13 cellular contexts compared by ENCODE assay signal in the genomic region with DNA sequence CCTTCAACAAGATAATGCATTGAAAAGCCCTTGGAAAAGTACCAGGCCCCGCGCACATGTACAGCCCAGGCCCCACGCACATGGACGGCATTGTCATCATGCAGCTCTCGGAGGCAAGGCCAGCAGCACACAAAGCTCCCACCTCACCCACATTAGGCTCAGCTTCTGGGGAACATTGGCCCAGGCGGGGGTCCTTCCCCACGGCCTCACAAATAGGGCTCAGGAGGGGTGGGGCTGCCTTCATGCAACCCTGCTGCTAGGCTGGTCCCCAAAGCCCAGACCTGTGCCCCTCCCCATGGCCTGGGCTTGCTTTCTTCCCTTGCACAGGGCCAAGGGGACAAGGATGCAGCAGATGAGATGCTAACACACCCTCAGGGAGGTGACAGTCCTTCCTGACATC. TPM values are rescaled to one million over a fixed set of nuclear protein-coding genes. Genes with fewer than 3 reads are reported as not detected.
A peak's percentile ranks its signal among the peaks of the same experiment; 100 is the strongest.
DNase-seq lines count a peak whose midpoint lies in the region; TF ChIP-seq lines count a peak whose summit lies in the region.
"Had no signal": no experiment of that assay in that cellular context is flagged by ENCODE, and none has a peak within 500 bp of the region (broad histone marks: within the 10 kb centered on the region; RNA-seq: fewer than 3 reads in every experiment).

No MANE protein-coding gene starts in this region.

- H3K4me1 ChIP-seq in prostate gland (replicated peaks) = no peaks in the 10 kb centered on the region

- DNase-seq in H4 (ENCODE audit: low spot score) (peak; percentile 2), globus pallidus (ENCODE audit: low spot score) (peak; percentile 6), prostate gland (ENCODE audit: low spot score) (peak; percentile 3), kidney glomerular epithelial cell (lab: John Stamatoyannopoulos, UW) (no peak), NCI-H2196 (lab: John Stamatoyannopoulos, UW; ENCODE audit: unreplicated experiment) (no peak), T1000 (lab: John Stamatoyannopoulos, UW) (no peak)
- DNase-seq: brain microvascular endothelial cell; SIG-M5; stimulated activated naive CD8-positive, alpha-beta T cell treated with anti-CD3 and anti-CD28 coated beads, Interleukin-15, Interleukin-2, amounts not matched to agents 100 U/mL and 50 U/mL, for 24 hours had no signal

- H3K27ac ChIP-seq in C4-2B = peak overlapping the region; percentile 57
- no peak overlapping the region for H3K27ac ChIP-seq in prostate gland
- H3K27ac ChIP-seq: brain microvascular endothelial cell, ovary had no signal

- TF ChIP-seq CTCF in C4-2B (conservative IDR thresholded peaks at IDR 0.05) (no peak), prostate gland (IDR thresholded peaks at IDR 0.05) (no peak)

- WGBS in prostate gland = 86% methylated on average over 7 of the region's 7 CpGs

- no peak overlapping the region for H3K4me3 ChIP-seq in prostate gland
- H3K4me3 ChIP-seq: HAP-1, mucosa of descending colon, ovary had no signal

- H3K36me3 ChIP-seq in prostate gland = no peaks in the 10 kb centered on the region
- H3K36me3 ChIP-seq: brain microvascular endothelial cell, HAP-1, ovary had no signal

- TF ChIP-seq POLR2A in prostate gland (IDR thresholded peaks at IDR 0.05) = no peak

- no peaks in the 10 kb centered on the region for H3K9me3 ChIP-seq in prostate gland
- H3K9me3 ChIP-seq: HAP-1, mucosa of descending colon, ovary had no signal

- no peaks in the 10 kb centered on the region for H3K27me3 ChIP-seq in prostate gland (replicated peaks; ENCODE audit: insufficient read depth)
- H3K27me3 ChIP-seq: ovary had no signal

- intact Hi-C loops in prostate gland (cut with DNase I) = no loop called here

RNA-seq across cellular contexts. Expression of a gene that starts 26.7 kb away (rescaled TPM):
- total RNA-seq in H4 (2014; rRNA removed; shearing (Covaris generic)) = 0.95 and 1.1 TPM in 2 replicates
- total RNA-seq in prostate gland = 10 to 100 TPM; 25.7 to 63.1 TPM

Comparison
In these comparisons a context has a peak if more than half of its experiments do, and no peak if none do; other contexts are left out.
1. DNase-seq: peak in H4 (single experiment), globus pallidus (single experiment) and prostate gland (single experiment); none in kidney glomerular epithelial cell (single experiment), NCI-H2196 (single experiment) and T1000 (single experiment).
2. RNA of a gene that starts 26.7 kb away (total RNA-seq): 25.7 to 63.1 TPM in prostate gland; 0.95 to 1.1 TPM in H4; every median in the first group is over 10 times any median in the second.